23 cellular contexts compared by ENCODE assay signal in the genomic region with DNA sequence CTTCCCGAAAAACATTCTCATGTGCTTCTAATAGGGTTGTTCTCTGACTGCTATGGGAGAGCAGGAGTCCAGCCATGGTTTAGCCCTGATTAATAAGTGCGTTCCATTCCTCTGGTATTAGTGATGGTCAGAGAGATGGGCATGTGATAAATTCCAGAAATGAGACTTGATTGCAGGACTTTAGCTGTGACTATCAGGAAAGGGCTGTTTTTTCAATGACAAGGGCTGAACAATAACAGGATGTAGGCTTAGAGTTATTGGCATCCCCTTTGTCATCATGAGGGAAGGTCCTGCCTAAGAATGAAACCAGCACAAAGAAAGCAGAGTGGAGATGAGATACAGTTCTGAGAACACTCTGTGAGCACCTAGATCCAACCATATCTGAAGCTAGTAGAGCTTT.
"Had no signal": no experiment of that assay in that cellular context is flagged by ENCODE, and none has a peak within 500 bp of the region (broad histone marks: within the 10 kb centered on the region; RNA-seq: fewer than 3 reads in every experiment).

No MANE protein-coding gene starts in this region.

- H3K4me3 Mint-ChIP-seq: central memory CD8-positive, alpha-beta T cell; natural killer cell treated with Interleukin-12 subunit alpha and Interleukin-12 subunit beta and Interleukin-15 and Interleukin-18, amount 100 ng/mL, for 72 hours; neural crest cell; stimulated activated effector memory CD8-positive, alpha-beta T cell treated with anti-CD3 and anti-CD28 coated beads, Interleukin-12 subunit alpha, Interleukin-12 subunit beta, amount 100 ng/mL, for 72 hours had no signal

- H3K9me3 Mint-ChIP-seq: natural killer cell treated with Interleukin-12 subunit alpha and Interleukin-12 subunit beta and Interleukin-15 and Interleukin-18, amount 100 ng/mL, for 72 hours; stimulated activated effector memory CD8-positive, alpha-beta T cell treated with anti-CD3 and anti-CD28 coated beads, Interleukin-12 subunit alpha, Interleukin-12 subunit beta, amount 100 ng/mL, for 72 hours had no signal

- H3K4me3 ChIP-seq: colonic mucosa, dorsolateral prefrontal cortex, esophagus muscularis mucosa, gastroesophageal sphincter, heart left ventricle, hepatocyte, left lung, prostate gland, sigmoid colon, stomach, thyroid gland had no signal

- H3K36me3 ChIP-seq: colonic mucosa, esophagus muscularis mucosa, gastroesophageal sphincter, heart left ventricle, left lung, prostate gland, sigmoid colon, stomach, thyroid gland had no signal

- H3K36me3 Mint-ChIP-seq: natural killer cell treated with Interleukin-12 subunit alpha and Interleukin-12 subunit beta and Interleukin-15 and Interleukin-18, amount 100 ng/mL, for 72 hours; stimulated activated effector memory CD8-positive, alpha-beta T cell treated with anti-CD3 and anti-CD28 coated beads, Interleukin-12 subunit alpha, Interleukin-12 subunit beta, amount 100 ng/mL, for 72 hours had no signal

- FAIRE-seq: islet of Langerhans had no signal

- H3K9me3 ChIP-seq: colonic mucosa, esophagus muscularis mucosa, gastroesophageal sphincter, left lung, prostate gland, stomach, thyroid gland had no signal

- H2AFZ ChIP-seq: hepatocyte had no signal

- H3K27me3 ChIP-seq: colonic mucosa, esophagus muscularis mucosa, gastroesophageal sphincter, hepatocyte, sigmoid colon, thyroid gland had no signal

- H3K79me2 ChIP-seq: hepatocyte had no signal

- H3K27ac Mint-ChIP-seq: natural killer cell treated with Interleukin-12 subunit alpha and Interleukin-12 subunit beta and Interleukin-15 and Interleukin-18, amount 100 ng/mL, for 72 hours; stimulated activated effector memory CD8-positive, alpha-beta T cell treated with anti-CD3 and anti-CD28 coated beads, Interleukin-12 subunit alpha, Interleukin-12 subunit beta, amount 100 ng/mL, for 72 hours had no signal

- H3K27ac ChIP-seq: colonic mucosa, dorsolateral prefrontal cortex, esophagus muscularis mucosa, foreskin keratinocyte, gastroesophageal sphincter, heart left ventricle, hepatocyte, left lung, prostate gland, sigmoid colon, stomach, thyroid gland had no signal

- ATAC-seq: foreskin keratinocyte; gastroesophageal sphincter; left lung; natural killer cell treated with Interleukin-12 subunit alpha and Interleukin-12 subunit beta and Interleukin-15 and Interleukin-18, amount 100 ng/mL, for 72 hours; stimulated activated effector memory CD8-positive, alpha-beta T cell treated with anti-CD3 and anti-CD28 coated beads, Interleukin-12 subunit alpha, Interleukin-12 subunit beta, amount 100 ng/mL, for 72 hours had no signal

- DNase-seq: colonic mucosa; dorsolateral prefrontal cortex; effector CD4-positive, alpha-beta T cell; foreskin keratinocyte; heart left ventricle; left cardiac atrium; left lung; right cardiac atrium; sigmoid colon; stimulated activated CD4-positive, alpha-beta T cell treated with anti-CD3 and anti-CD28 coated beads, Interleukin-2, amount 100 ng/mL, for 24 hours; stimulated activated CD4-positive, alpha-beta T cell treated with anti-CD3 and anti-CD28 coated beads, Interleukin-4, amount 100 ng/mL, for 24 hours; stimulated activated naive CD4-positive, alpha-beta T cell treated with Interleukin-2 at 50 U/mL for 16 hours; stomach; thyroid gland had no signal

- H3K4me2 ChIP-seq: hepatocyte had no signal

- H3K4me1 ChIP-seq: colonic mucosa, foreskin keratinocyte, prostate gland had no signal
